In genomic region chr4:19791422-19792113, GRCh38 we compare ENCODE assay signal across 21 cellular contexts.
DNase-seq lines count a peak whose midpoint lies in the region; ATAC-seq and TF ChIP-seq lines count a peak whose summit lies in the region.
"Had no signal": no experiment of that assay in that cellular context is flagged by ENCODE, and none has a peak within 500 bp of the region (broad histone marks: within the 10 kb centered on the region; RNA-seq: fewer than 3 reads in every experiment).

No MANE protein-coding gene starts in this region.

- no peaks in the 10 kb centered on the region for H3K23me2 ChIP-seq in H9 (ENCODE audit: insufficient read length, low read depth, low read length, poor library complexity, severe bottlenecking)

- in situ Hi-C loops in GM13976 (cut with MboI; ENCODE audit: low sequenced_read_pairs, unreplicated experiment): no loop called here

- H4K5ac ChIP-seq in H9 (ENCODE audit: insufficient read length, low read depth, low read length): no peak overlapping the region

- H3K27ac Mint-ChIP-seq in H9: no peak overlapping the region
- H3K27ac Mint-ChIP-seq: activated T-helper 17 cell treated with anti-CD3 and anti-CD28 coated beads, Interleukin-2, amount 50 U/mL, for 72 hours; immature natural killer cell; mesothelial cell of epicardium; stimulated activated effector memory CD8-positive, alpha-beta T cell treated with anti-CD3 and anti-CD28 coated beads, Interleukin-12 subunit alpha, Interleukin-12 subunit beta, amount 100 ng/mL, for 72 hours had no signal

- H4K20me1 ChIP-seq in H9 (ENCODE audit: control insufficient read depth, insufficient read depth, insufficient read length): no peaks in the 10 kb centered on the region

- H3K14ac ChIP-seq in H9 (ENCODE audit: insufficient read depth, low read length): no peak overlapping the region

- H2AFZ ChIP-seq in H9 (ENCODE audit: low read length): no peak overlapping the region

- H3K9ac ChIP-seq in H9 (ENCODE audit: extremely low read depth, insufficient read length, low read length): no peak overlapping the region

- no peak overlapping the region for H3K27ac ChIP-seq in A673 (ENCODE audit: low read depth, low read length, poor library complexity, severe bottlenecking)
- H3K27ac ChIP-seq in H9 (ENCODE audit: insufficient read length, low read depth, low read length): no peak overlapping the region
- no peak overlapping the region for H3K27ac ChIP-seq in WERI-Rb-1
- H3K27ac ChIP-seq: neutrophil, transverse colon had no signal

- H2BK15ac ChIP-seq in H9 (ENCODE audit: low read depth, low read length): no peak overlapping the region

- DNase-seq in A673 (ENCODE audit: low spot score) (peak; percentile 26), H9 (no peak), WERI-Rb-1 (no peak), fibroblast of pulmonary artery (ENCODE audit: low read depth) (peak; percentile 89), activated gamma-delta T cell (lab: John Stamatoyannopoulos, UW) (no peak), NCI-H524 treated with DMSO at 0.1 percent for 48 hours (lab: John Stamatoyannopoulos, UW) (no peak), GM13976 (ENCODE audit: low spot score) (no peak)
- DNase-seq: activated CD8-positive, alpha-beta memory T cell treated with anti-CD3 and anti-CD28 coated beads for 24 hours; AML-193; amygdala; DMS 273 treated with DMSO at 0.1 percent for 48 hours; immature natural killer cell; NCI-H1436; NCI-H446; OCI-M1; transverse colon had no signal

- CTCF ChIA-PET in A673 (lab: Charles Lee): no interaction called here

- 0 out of 2 replicates have a peak, but pooled peaks have one; percentile 36 for TF ChIP-seq CTCF in A673 (conservative IDR thresholded peaks at IDR 0.05; ENCODE audit: low read depth, low read length)
- TF ChIP-seq CTCF in H9 (conservative IDR thresholded peaks at IDR 0.05): peak; percentile 37; the same call in 2 of the 3 replicates
- peak; percentile 36; the same call in 1 of the 2 replicates for TF ChIP-seq CTCF in WERI-Rb-1 (IDR thresholded peaks at IDR 0.05; ENCODE audit: low read depth, low read length)
- peak; percentile 58 for TF ChIP-seq CTCF in fibroblast of pulmonary artery (IDR thresholded peaks at IDR 0.05; ENCODE audit: low read length, missing control alignments)
- no peak for TF ChIP-seq CTCF in GM13976 (IDR thresholded peaks at IDR 0.05; ENCODE audit: borderline replicate concordance, control extremely low read depth, extremely low read depth, insufficient read depth, missing control alignments)

- H3K27me3 ChIP-seq in A673 (replicated peaks; ENCODE audit: insufficient read depth, low read depth, low read length, poor library complexity) (no peaks in the 10 kb centered on the region), H9 (ENCODE audit: insufficient read depth, low read length) (no peaks in the 10 kb centered on the region), WERI-Rb-1 (ENCODE audit: insufficient read depth, low read depth, severe bottlenecking) (no peaks in the 10 kb centered on the region)
- H3K27me3 ChIP-seq: neutrophil, transverse colon had no signal

- H3K56ac ChIP-seq in H9 (ENCODE audit: insufficient read length, low read depth, low read length): no peak overlapping the region

- intact Hi-C loops in A673 (cut with micrococcal nuclease; ENCODE audit: unreplicated experiment): no loop called here

- no peak overlapping the region for H4K8ac ChIP-seq in H9 (replicated peaks; ENCODE audit: insufficient read length, low read depth, low read length)

- no peak overlapping the region for H3K4me2 ChIP-seq in H9 (ENCODE audit: insufficient read depth, insufficient read length, low read length)

- H3K27me3 Mint-ChIP-seq in H9 (ENCODE audit: low read depth): peaks cover 4% of the 10 kb centered on the region
- H3K27me3 Mint-ChIP-seq: activated T-helper 17 cell treated with anti-CD3 and anti-CD28 coated beads, Interleukin-2, amount 50 U/mL, for 72 hours had no signal

- H3T11ph ChIP-seq in H9 (ENCODE audit: low read length): no peak overlapping the region

- H2BK5ac ChIP-seq in H9 (ENCODE audit: insufficient read length, low read length): no peak overlapping the region

- H3K18ac ChIP-seq in H9 (ENCODE audit: insufficient read length, low read depth, low read length): no peak overlapping the region

- no peak overlapping the region for H2BK20ac ChIP-seq in H9 (ENCODE audit: low read depth, low read length, poor library complexity, severe bottlenecking)

- no peak overlapping the region for H3K23ac ChIP-seq in H9 (ENCODE audit: insufficient read length, low read depth, low read length)

- H2BK12ac ChIP-seq in H9 (ENCODE audit: insufficient read length, low read depth, low read length): no peak overlapping the region

- POLR2A ChIA-PET in A673 (lab: Charles Lee; ENCODE audit: low non-redundant PET): no interaction called here

- no peak for ATAC-seq in HG02938 (IDR thresholded peaks at IDR 0.05; ENCODE audit: unreplicated experiment)
- ATAC-seq: activated T-helper 17 cell treated with anti-CD3 and anti-CD28 coated beads, Interleukin-2, amount 50 U/mL, for 72 hours; stimulated activated effector memory CD8-positive, alpha-beta T cell treated with anti-CD3 and anti-CD28 coated beads, Interleukin-12 subunit alpha, Interleukin-12 subunit beta, amount 100 ng/mL, for 72 hours had no signal

- no peak overlapping the region for H3K4me3 Mint-ChIP-seq in H9
- H3K4me3 Mint-ChIP-seq: activated T-helper 17 cell treated with anti-CD3 and anti-CD28 coated beads, Interleukin-2, amount 50 U/mL, for 72 hours; immature natural killer cell; mesothelial cell of epicardium; stimulated activated effector memory CD8-positive, alpha-beta T cell treated with anti-CD3 and anti-CD28 coated beads, Interleukin-12 subunit alpha, Interleukin-12 subunit beta, amount 100 ng/mL, for 72 hours had no signal

- H2BK120ac ChIP-seq in H9 (ENCODE audit: low read depth, low read length, poor library complexity, severe bottlenecking): no peak overlapping the region

- no peak overlapping the region for H3K4me3 ChIP-seq in A673 (ENCODE audit: low read depth, low read length, poor library complexity, severe bottlenecking)
- no peak overlapping the region for H3K4me3 ChIP-seq in WERI-Rb-1 (ENCODE audit: low read depth, low read length)
- no peak overlapping the region for H3K4me3 ChIP-seq in fibroblast of pulmonary artery (replicated peaks; ENCODE audit: low read depth, low read length)
- H3K4me3 ChIP-seq: transverse colon had no signal

- H3K79me2 ChIP-seq in H9 (ENCODE audit: insufficient read depth, low read length): no peaks in the 10 kb centered on the region

- no peaks in the 10 kb centered on the region for H3K79me1 ChIP-seq in H9 (ENCODE audit: insufficient read depth, low read depth, low read length, poor library complexity, severe bottlenecking)

- no CpG with 5 or more reads among the region's 5 CpGs for WGBS in H9 (ENCODE audit: extremely low coverage, insufficient read length, low lambda C conversion rate)

- BruUV-seq in A673 (replicated peaks; lab: Mats Ljungman, UMichigan): no TSS peak

- no peaks in the 10 kb centered on the region for H3K4me1 ChIP-seq in A673 (ENCODE audit: insufficient read depth, low read length, poor library complexity, severe bottlenecking)
- no peaks in the 10 kb centered on the region for H3K4me1 ChIP-seq in H9 (ENCODE audit: insufficient read depth, low read length)
- H3K4me1 ChIP-seq: transverse colon had no signal

- no peak overlapping the region for H3K4ac ChIP-seq in H9 (ENCODE audit: low read depth, low read length)

- H3K9me3 ChIP-seq in A673 (ENCODE audit: low read depth, low read length, poor library complexity, severe bottlenecking) (no peaks in the 10 kb centered on the region), H9 (ENCODE audit: control insufficient read depth, low read depth, low read length) (no peaks in the 10 kb centered on the region), WERI-Rb-1 (ENCODE audit: severe bottlenecking) (no peaks in the 10 kb centered on the region)
- H3K9me3 ChIP-seq: neutrophil, transverse colon had no signal

- H3K36me3 Mint-ChIP-seq in H9 (ENCODE audit: insufficient read depth in 1 of 3, low read depth in 3 of 3): peaks cover 0 to 5% (median 2%) of the 10 kb centered on the region in 3 experiments; a peak in 3 of 7 replicates
- H3K36me3 Mint-ChIP-seq: immature natural killer cell; stimulated activated effector memory CD8-positive, alpha-beta T cell treated with anti-CD3 and anti-CD28 coated beads, Interleukin-12 subunit alpha, Interleukin-12 subunit beta, amount 100 ng/mL, for 72 hours had no signal

- no peaks in the 10 kb centered on the region for H3K4me1 Mint-ChIP-seq in H9
- H3K4me1 Mint-ChIP-seq: activated T-helper 17 cell treated with anti-CD3 and anti-CD28 coated beads, Interleukin-2, amount 50 U/mL, for 72 hours; immature natural killer cell; stimulated activated effector memory CD8-positive, alpha-beta T cell treated with anti-CD3 and anti-CD28 coated beads, Interleukin-12 subunit alpha, Interleukin-12 subunit beta, amount 100 ng/mL, for 72 hours had no signal

- H3K36me3 ChIP-seq in A673 (ENCODE audit: insufficient read depth, low read length, poor library complexity, severe bottlenecking) (no peaks in the 10 kb centered on the region), WERI-Rb-1 (no peaks in the 10 kb centered on the region)
- H3K36me3 ChIP-seq: neutrophil, transverse colon had no signal

- H4K91ac ChIP-seq in H9 (ENCODE audit: insufficient read length, low read depth, low read length): no peak overlapping the region

- peaks cover 12 to 13% of the 10 kb centered on the region in 2 experiments for H3K9me3 Mint-ChIP-seq in H9

- H2AK5ac ChIP-seq in H9 (ENCODE audit: insufficient read length, low read length): no peak overlapping the region

Comparison
In these comparisons a context has a peak if more than half of its experiments do, and no peak if none do; other contexts are left out.
1. DNase-seq: peak in A673 (single experiment) and fibroblast of pulmonary artery (single experiment); none in H9 (single experiment), WERI-Rb-1 (single experiment), activated gamma-delta T cell (single experiment), NCI-H524 treated with DMSO at 0.1 percent for 48 hours (single experiment) and GM13976 (single experiment).